In genomic region chr20:17785007-17785406, GRCh38 we compare ENCODE assay signal across 9 cellular contexts.
"Had no signal": no experiment of that assay in that cellular context is flagged by ENCODE, and none has a peak within 500 bp of the region (broad histone marks: within the 10 kb centered on the region; RNA-seq: fewer than 3 reads in every experiment).

No MANE protein-coding gene starts in this region.

- H3K9ac ChIP-seq: GM23248 had no signal

- FAIRE-seq: HepG2 had no signal

- H3K4me3 ChIP-seq: GM23248, HAP-1 had no signal

- H3K4me3 Mint-ChIP-seq: HFFc6, IgD-negative memory B cell had no signal

- H3K9me3 ChIP-seq: HAP-1 had no signal

- H3K4me1 ChIP-seq: HAP-1 had no signal

- H3K36me3 ChIP-seq: HAP-1 had no signal

- ATAC-seq: HCT116, HepG2 had no signal

- DNase-seq: GM23248, GOT3, H7, HFFc6 had no signal

- H3K27ac ChIP-seq: GM23248, HL-60 had no signal

- H3K27me3 Mint-ChIP-seq: IgD-negative memory B cell had no signal

- H3K9me3 Mint-ChIP-seq: HFFc6 had no signal

- H3K27ac Mint-ChIP-seq: HFFc6, IgD-negative memory B cell had no signal
